In the genomic region with DNA sequence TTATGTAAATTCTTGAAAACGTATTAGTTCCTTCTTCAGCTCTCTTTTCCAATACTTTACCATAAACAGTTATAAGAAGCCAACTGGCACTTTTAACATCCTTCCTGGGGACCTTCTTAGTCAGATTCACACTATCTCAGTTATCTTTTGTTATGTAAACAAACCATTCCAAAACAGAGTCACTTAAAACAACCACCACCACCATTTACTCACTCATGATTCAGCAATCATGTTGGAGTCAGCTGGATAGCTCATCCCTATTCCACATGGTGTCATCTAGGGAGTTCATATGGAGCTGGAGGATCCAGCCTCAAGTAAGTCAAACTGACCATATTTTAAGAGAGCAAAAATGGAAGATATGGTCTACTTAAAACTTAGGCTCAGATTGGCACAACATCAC, we compare ENCODE assay signal across 12 cellular contexts.
"Had no signal": no experiment of that assay in that cellular context is flagged by ENCODE, and none has a peak within 500 bp of the region (broad histone marks: within the 10 kb centered on the region; RNA-seq: fewer than 3 reads in every experiment).

No MANE protein-coding gene starts in this region.

- ATAC-seq: left ventricle myocardium superior; pancreas; stimulated activated naive CD8-positive, alpha-beta T cell treated with anti-CD3 and anti-CD28 coated beads, Interleukin-15, amount 100 ng/mL, for 72 hours had no signal

- H3K36me3 ChIP-seq: colonic mucosa, pancreas, thoracic aorta had no signal

- FAIRE-seq: pancreas had no signal

- H3K9me3 ChIP-seq: colonic mucosa, pancreas had no signal

- H3K4me3 ChIP-seq: colonic mucosa, pancreas, thoracic aorta had no signal

- H3K27ac ChIP-seq: colonic mucosa, pancreas, thoracic aorta had no signal

- H3K4me1 ChIP-seq: colonic mucosa, pancreas had no signal

- H3K27me3 ChIP-seq: colonic mucosa, pancreas had no signal

- DNase-seq: activated CD4-positive, alpha-beta memory T cell treated with anti-CD3 and anti-CD28 coated beads for 36 hours; activated gamma-delta T cell; activated naive CD8-positive, alpha-beta T cell treated with anti-CD3 and anti-CD28 coated beads for 36 hours; activated T-cell treated with anti-CD3 and anti-CD28 coated beads, Interleukin-2, amount 50 U/mL, for 48 hours; anterior cingulate cortex; colonic mucosa; hippocampal formation; left ventricle myocardium superior; pancreas; stimulated activated CD4-positive, alpha-beta T cell treated with anti-CD3 and anti-CD28 coated beads, Interleukin-4, amount 100 ng/mL, for 4 hours; stimulated activated naive CD8-positive, alpha-beta T cell treated with anti-CD3 and anti-CD28 coated beads, Interleukin-15, amount 100 ng/mL, for 72 hours had no signal
